ENCODE assay signal across 10 cellular contexts in genomic region chr15:78640840-78641733, GRCh38. TPM values are rescaled to one million over a fixed set of nuclear protein-coding genes. Genes with fewer than 3 reads are reported as not detected.
DNase-seq lines count a peak whose midpoint lies in the region; ATAC-seq and TF ChIP-seq lines count a peak whose summit lies in the region.
"Had no signal": no experiment of that assay in that cellular context is flagged by ENCODE, and none has a peak within 500 bp of the region (broad histone marks: within the 10 kb centered on the region; RNA-seq: fewer than 3 reads in every experiment).

TSS of gene CHRNB4 (minus strand) at chr15:78641210. CDS start at chr15:78641133, 77 bp downstream.

- peaks cover 0 to 16% (median 6%) of the 10 kb centered on the region in 12 donors for H3K4me1 ChIP-seq in heart left ventricle

- WGBS in heart left ventricle, 4 donors, result 9 to 32% (median 15%) methylated on average over 18 to 65 of the region's 65 CpGs

- intact Hi-C loops in heart left ventricle (cut with DNase I), result loop anchor here in 2 of 10 donors (1.0 to 5.0 kb wide), 2 partner anchors 66 to 68 kb away; no protein-coding TSS in a partner anchor

- no peaks in the 10 kb centered on the region for H3K36me3 ChIP-seq in heart left ventricle
- H3K36me3 ChIP-seq: SJSA1 had no signal

- H3K4me3 ChIP-seq in heart left ventricle, result peak within 1 kb of the TSS; percentile 8 to 51 (median 46)
- H3K4me3 ChIP-seq: SJSA1 had no signal

- no peak for TF ChIP-seq POLR2A in heart left ventricle (IDR thresholded peaks at IDR 0.05)

- H3K27ac ChIP-seq in heart left ventricle, result no peak within 1 kb of the TSS
- H3K27ac ChIP-seq: 22Rv1, SJSA1 had no signal

- peaks cover 0 to 15% (median 6%) of the 10 kb centered on the region in 9 donors for H3K27me3 ChIP-seq in heart left ventricle

- peak in 3 of 4 donors; percentile 39 to 62 (median 45) for ATAC-seq in heart left ventricle
- no peak for ATAC-seq in GM19463 (IDR thresholded peaks at IDR 0.05; ENCODE audit: unreplicated experiment)
- ATAC-seq in GM19035 (IDR thresholded peaks at IDR 0.05; ENCODE audit: unreplicated experiment), result no peak
- no peak for ATAC-seq in HG03039 (IDR thresholded peaks at IDR 0.05; ENCODE audit: unreplicated experiment)

- H3K9me3 ChIP-seq in heart left ventricle, result no peaks in the 10 kb centered on the region
- H3K9me3 ChIP-seq: SJSA1 had no signal

- TF ChIP-seq CTCF in heart left ventricle (IDR thresholded peaks at IDR 0.05), result no peak

- DNase-seq in DMS53 (lab: John Stamatoyannopoulos, UW) (peak; percentile 47), DMS53 treated with DMSO at 0.1 percent for 48 hours (lab: John Stamatoyannopoulos, UW; ENCODE audit: unreplicated experiment) (no peak), heart left ventricle (no peak), renal cortical epithelial cell (ENCODE audit: low read depth) (peak; percentile 58)
- DNase-seq in activated CD8-positive, alpha-beta memory T cell treated with anti-CD3 and anti-CD28 coated beads, Interleukin-2, amount 50 U/mL, for 48 hours, result peak; percentile 63

RNA-seq across cellular contexts. Expression of gene CHRNB4, which starts in this region (rescaled TPM):
- total RNA-seq in heart left ventricle (under 1 TPM in 1 of 9 donors, not detected in 8; 0.21 TPM), renal cortical epithelial cell (0.15 TPM in 1 of 2 replicates, not detected in the other)
- not detected for polyA plus RNA-seq in heart left ventricle
- total RNA-seq: SJSA1 had no signal

Comparison
In these comparisons a context has a peak if more than half of its experiments do, and no peak if none do; other contexts are left out.
1. DNase-seq: peak in DMS53 (single experiment) and activated CD8-positive, alpha-beta memory T cell treated with anti-CD3 and anti-CD28 coated beads, Interleukin-2, amount 50 U/mL, for 48 hours (single experiment); none in DMS53 treated with DMSO at 0.1 percent for 48 hours (single experiment) and heart left ventricle (0 of 5).
2. Peak in ATAC-seq and H3K4me3 ChIP-seq in heart left ventricle; RNA of the gene not detected or under 1 TPM.
3. Peak in DNase-seq in renal cortical epithelial cell; RNA of the gene not detected or under 1 TPM.